18 cellular contexts compared by ENCODE assay signal in genomic region chrX:41933546-41933945, GRCh38.
"Had no signal": no experiment of that assay in that cellular context is flagged by ENCODE, and none has a peak within 500 bp of the region (broad histone marks: within the 10 kb centered on the region; RNA-seq: fewer than 3 reads in every experiment).

No MANE protein-coding gene starts in this region.

- H3K27ac ChIP-seq: breast epithelium, esophagus muscularis mucosa, heart right ventricle, left ventricle myocardium inferior, sigmoid colon had no signal

- H3K27me3 ChIP-seq: spleen had no signal

- H3K9me3 ChIP-seq: breast epithelium, heart right ventricle, left ventricle myocardium inferior, sigmoid colon had no signal

- H3K4me1 Mint-ChIP-seq: stimulated activated naive B cell treated with anti-CD40 and anti-IgM and Interleukin-4, amounts not matched to agents 10 μg/mL and 1 μg/mL and 100 μg/mL, for 72 hours had no signal

- H3K4me1 ChIP-seq: breast epithelium, esophagus muscularis mucosa, heart right ventricle, left ventricle myocardium inferior, sigmoid colon, spleen had no signal

- DNase-seq: activated CD4-positive, alpha-beta T cell treated with anti-CD3 and anti-CD28 coated beads, Interleukin-2, amount 10 ng/mL, durations not matched to agents 24 days and 14 days; activated naive CD4-positive, alpha-beta T cell treated with anti-CD3 and anti-CD28 coated beads for 36 hours; activated T-cell treated with anti-CD3 and anti-CD28 coated beads for 4 hours; cerebellar nuclear complex; effector CD4-positive, alpha-beta T cell; heart right ventricle; kidney glomerular epithelial cell; left ventricle myocardium inferior; mammary epithelial cell; midbrain; occipital lobe; posterior cingulate gyrus; sigmoid colon; spleen; stimulated activated CD4-positive, alpha-beta T cell treated with anti-CD3 and anti-CD28 coated beads, Interleukin-4, amount 100 ng/mL, for 4 hours; stimulated activated naive B cell treated with anti-CD40 and anti-IgM and Interleukin-4, amounts not matched to agents 10 μg/mL and 1 μg/mL and 100 μg/mL, for 72 hours had no signal

- ATAC-seq: heart right ventricle; stimulated activated naive B cell treated with anti-CD40 and anti-IgM and Interleukin-4, amounts not matched to agents 10 μg/mL and 1 μg/mL and 100 μg/mL, for 72 hours had no signal

- H3K9me3 Mint-ChIP-seq: activated naive CD4-positive, alpha-beta T cell treated with anti-CD3 and anti-CD28 coated beads for 36 hours had no signal

- H3K4me3 ChIP-seq: breast epithelium, esophagus muscularis mucosa, heart right ventricle, left ventricle myocardium inferior, sigmoid colon, spleen had no signal

- H3K36me3 ChIP-seq: breast epithelium, esophagus muscularis mucosa, heart right ventricle, left ventricle myocardium inferior, sigmoid colon, spleen had no signal

- H3K36me3 Mint-ChIP-seq: stimulated activated naive B cell treated with anti-CD40 and anti-IgM and Interleukin-4, amounts not matched to agents 10 μg/mL and 1 μg/mL and 100 μg/mL, for 72 hours had no signal

- H3K27ac Mint-ChIP-seq: activated CD4-positive, alpha-beta T cell treated with anti-CD3 and anti-CD28 coated beads, Interleukin-2, amount 10 ng/mL, durations not matched to agents 24 days and 14 days; activated naive CD4-positive, alpha-beta T cell treated with anti-CD3 and anti-CD28 coated beads for 36 hours; stimulated activated naive B cell treated with anti-CD40 and anti-IgM and Interleukin-4, amounts not matched to agents 10 μg/mL and 1 μg/mL and 100 μg/mL, for 72 hours had no signal

- H3K4me3 Mint-ChIP-seq: activated CD4-positive, alpha-beta T cell treated with anti-CD3 and anti-CD28 coated beads, Interleukin-2, amount 10 ng/mL, durations not matched to agents 24 days and 14 days; activated naive CD4-positive, alpha-beta T cell treated with anti-CD3 and anti-CD28 coated beads for 36 hours; stimulated activated naive B cell treated with anti-CD40 and anti-IgM and Interleukin-4, amounts not matched to agents 10 μg/mL and 1 μg/mL and 100 μg/mL, for 72 hours had no signal
